ENCODE assay signal across 11 cellular contexts in genomic region chr5:132656774-132657355, GRCh38. TPM values are rescaled to one million over a fixed set of nuclear protein-coding genes. Genes with fewer than 3 reads are reported as not detected.
DNase-seq lines count a peak whose midpoint lies in the region; TF ChIP-seq lines count a peak whose summit lies in the region.
"Had no signal": no experiment of that assay in that cellular context is flagged by ENCODE, and none has a peak within 500 bp of the region (broad histone marks: within the 10 kb centered on the region; RNA-seq: fewer than 3 reads in every experiment).

No MANE protein-coding gene starts in this region.

- TF ChIP-seq CTCF in stomach (IDR thresholded peaks at IDR 0.05) (no peak), WERI-Rb-1 (IDR thresholded peaks at IDR 0.05; ENCODE audit: low read depth, low read length) (no peak), thyroid gland (IDR thresholded peaks at IDR 0.05) (no peak)

- no peak overlapping the region for H4K5ac ChIP-seq in mesendoderm (ENCODE audit: low read length)

- peak overlapping the region; percentile 50 for H3K56ac ChIP-seq in mesendoderm (ENCODE audit: low read length)

- peaks cover 38% of the 10 kb centered on the region for H3K4me1 Mint-ChIP-seq in T-helper 1 cell treated with Interleukin-12 subunit alpha and Interleukin-12 subunit beta and Interleukin-4 antibody, amounts not matched to agents 30 μg/mL and 1 μg/mL, for 36 hours (ENCODE audit: low read depth)
- H3K4me1 Mint-ChIP-seq in activated naive CD8-positive, alpha-beta T cell (ENCODE audit: low read depth) = peaks cover 15% of the 10 kb centered on the region
- peaks cover 4 to 5% of the 10 kb centered on the region in 2 donors for H3K4me1 Mint-ChIP-seq in immature natural killer cell

- no peak overlapping the region for H3K27ac ChIP-seq in mesendoderm (ENCODE audit: low read depth, low read length)
- H3K27ac ChIP-seq in stomach = no peak overlapping the region
- H3K27ac ChIP-seq in WERI-Rb-1 = no peak overlapping the region
- no peak overlapping the region for H3K27ac ChIP-seq in thyroid gland

- no peak overlapping the region for H2BK15ac ChIP-seq in mesendoderm (replicated peaks; ENCODE audit: low read depth)

- peaks cover 6% of the 10 kb centered on the region for H3K27me3 ChIP-seq in mesendoderm (ENCODE audit: insufficient read depth, low read length, poor library complexity)
- peaks cover 3 to 47% (median 25%) of the 10 kb centered on the region in 3 donors for H3K27me3 ChIP-seq in stomach
- H3K27me3 ChIP-seq in WERI-Rb-1 (ENCODE audit: insufficient read depth, low read depth, severe bottlenecking) = no peaks in the 10 kb centered on the region
- H3K27me3 ChIP-seq in thyroid gland = no peaks in the 10 kb centered on the region

- no peaks in the 10 kb centered on the region for H3K79me2 ChIP-seq in mesendoderm (ENCODE audit: control insufficient read depth, insufficient read depth, low read length)

- peaks cover 23% of the 10 kb centered on the region for H3K27me3 Mint-ChIP-seq in T-helper 1 cell treated with Interleukin-12 subunit alpha and Interleukin-12 subunit beta and Interleukin-4 antibody, amounts not matched to agents 30 μg/mL and 1 μg/mL, for 36 hours (ENCODE audit: low read depth)
- peaks cover 20% of the 10 kb centered on the region for H3K27me3 Mint-ChIP-seq in activated naive CD8-positive, alpha-beta T cell
- H3K27me3 Mint-ChIP-seq in immature natural killer cell (ENCODE audit: low read depth in 3 of 3) = peaks cover 20 to 21% (median 21%) of the 10 kb centered on the region in 3 donors

- H2BK120ac ChIP-seq in mesendoderm (ENCODE audit: low read depth, low read length) = no peak overlapping the region

- TF ChIP-seq POLR2A in stomach (IDR thresholded peaks at IDR 0.05) = no peak
- TF ChIP-seq POLR2A in thyroid gland (IDR thresholded peaks at IDR 0.05) = no peak

- H3K36me3 ChIP-seq in mesendoderm (ENCODE audit: control insufficient read depth, insufficient read depth, low read length) (no peaks in the 10 kb centered on the region), stomach (no peaks in the 10 kb centered on the region), WERI-Rb-1 (no peaks in the 10 kb centered on the region), thyroid gland (no peaks in the 10 kb centered on the region)

- no peak for DNase-seq in T-helper 1 cell
- no peak for DNase-seq in mesendoderm
- DNase-seq in stomach = peak; percentile 18
- DNase-seq in WERI-Rb-1 = no peak
- DNase-seq in immature natural killer cell = no peak
- DNase-seq in thyroid gland = no peak
- DNase-seq: 8988T, amniotic stem cell had no signal

- no peaks in the 10 kb centered on the region for H3K79me1 ChIP-seq in mesendoderm (ENCODE audit: low read length)

- H3K4ac ChIP-seq in mesendoderm (ENCODE audit: low read depth, low read length) = no peak overlapping the region

- H3K9me3 Mint-ChIP-seq in T-helper 1 cell treated with Interleukin-12 subunit alpha and Interleukin-12 subunit beta and Interleukin-4 antibody, amounts not matched to agents 30 μg/mL and 1 μg/mL, for 36 hours = no peaks in the 10 kb centered on the region
- H3K9me3 Mint-ChIP-seq in activated naive CD8-positive, alpha-beta T cell (ENCODE audit: low read depth) = no peaks in the 10 kb centered on the region
- no peaks in the 10 kb centered on the region for H3K9me3 Mint-ChIP-seq in immature natural killer cell

- intact Hi-C loops in stomach (cut with DNase I; ENCODE audit: low total_unique reads) (no loop called here), thyroid gland (cut with DNase I) (no loop called here)

- no CpG with 5 or more reads among the region's 12 CpGs for WGBS in mesendoderm (ENCODE audit: extremely low coverage, insufficient coverage, low lambda C conversion rate)
- 77 to 85% (median 80%) methylated on average over 12 of the region's 12 CpGs for WGBS in stomach, 5 donors
- WGBS in thyroid gland, 2 donors = 66 to 74% methylated on average over 10 to 12 of the region's 12 CpGs

- peaks cover 4% of the 10 kb centered on the region for H3K36me3 Mint-ChIP-seq in T-helper 1 cell treated with Interleukin-12 subunit alpha and Interleukin-12 subunit beta and Interleukin-4 antibody, amounts not matched to agents 30 μg/mL and 1 μg/mL, for 36 hours (ENCODE audit: low read depth)
- H3K36me3 Mint-ChIP-seq in activated naive CD8-positive, alpha-beta T cell = no peaks in the 10 kb centered on the region
- H3K36me3 Mint-ChIP-seq in immature natural killer cell = peaks cover 0 to 4% (median 0%) of the 10 kb centered on the region in 3 donors

- TF ChIP-seq EP300 in stomach (IDR thresholded peaks at IDR 0.05) = no peak

- H3K4me1 ChIP-seq in mesendoderm (ENCODE audit: control insufficient read depth, low read depth, low read length) (no peaks in the 10 kb centered on the region), stomach (peaks cover 14 to 15% (median 14%) of the 10 kb centered on the region in 4 donors), thyroid gland (peaks cover 4 to 11% of the 10 kb centered on the region in 2 donors)

- H3K23ac ChIP-seq in mesendoderm (ENCODE audit: low read length) = no peak overlapping the region

- H3K4me3 Mint-ChIP-seq in T-helper 1 cell treated with Interleukin-12 subunit alpha and Interleukin-12 subunit beta and Interleukin-4 antibody, amounts not matched to agents 30 μg/mL and 1 μg/mL, for 36 hours = peak overlapping the region; percentile 67
- peak overlapping the region; percentile 69 for H3K4me3 Mint-ChIP-seq in activated naive CD8-positive, alpha-beta T cell
- peak overlapping the region in 1 of 5 donors; percentile 12 for H3K4me3 Mint-ChIP-seq in immature natural killer cell

- no peak overlapping the region for H4K8ac ChIP-seq in mesendoderm (ENCODE audit: low read depth, low read length)

- H3K27ac Mint-ChIP-seq in T-helper 1 cell treated with Interleukin-12 subunit alpha and Interleukin-12 subunit beta and Interleukin-4 antibody, amounts not matched to agents 30 μg/mL and 1 μg/mL, for 36 hours = peak overlapping the region; percentile 85
- no peak overlapping the region for H3K27ac Mint-ChIP-seq in activated naive CD8-positive, alpha-beta T cell
- H3K27ac Mint-ChIP-seq in immature natural killer cell = peak overlapping the region in 1 of 6 donors; percentile 85

- no peak overlapping the region for H3K9ac ChIP-seq in mesendoderm (ENCODE audit: low read length)

- H3K4me3 ChIP-seq in mesendoderm (ENCODE audit: low read length) (no peak overlapping the region), stomach (peak overlapping the region; percentile 47 to 60 (median 50)), WERI-Rb-1 (ENCODE audit: low read depth, low read length) (no peak overlapping the region), thyroid gland (replicated peaks in 1 of 3) (no peak overlapping the region)

- no peak overlapping the region for H3K18ac ChIP-seq in mesendoderm (ENCODE audit: low read length)

- H3K4me2 ChIP-seq in mesendoderm (ENCODE audit: low read length) = no peak overlapping the region

- H2AK5ac ChIP-seq in mesendoderm (ENCODE audit: low read length) = no peak overlapping the region

- H2BK5ac ChIP-seq in mesendoderm (ENCODE audit: low read length) = no peak overlapping the region

- H3K9me3 ChIP-seq in stomach (no peaks in the 10 kb centered on the region), WERI-Rb-1 (ENCODE audit: severe bottlenecking) (no peaks in the 10 kb centered on the region), thyroid gland (no peaks in the 10 kb centered on the region)

RNA-seq across cellular contexts. Expression of gene IL13, which starts 1.1 kb away (rescaled TPM):
- not detected for polyA plus RNA-seq in mesendoderm (2013, experiment 1 of 2)
- polyA plus RNA-seq in mesendoderm (2013, experiment 2 of 2) = not detected
- under 1 TPM in 1 of 5 donors, not detected in 4; 0.55 TPM for total RNA-seq in stomach
- polyA plus RNA-seq in stomach = not detected
- polyA plus RNA-seq in immature natural killer cell = under 1 TPM in 1 of 3 donors, not detected in 2; 0.28 TPM
- not detected for total RNA-seq in thyroid gland
- total RNA-seq: mucosa of gallbladder had no signal

RNA-seq across cellular contexts. Expression of gene IL4, which starts 16.9 kb away (rescaled TPM):
- polyA plus RNA-seq in mesendoderm (2013, experiment 1 of 2) = not detected
- polyA plus RNA-seq in mesendoderm (2013, experiment 2 of 2) = not detected
- total RNA-seq in stomach (not detected), thyroid gland (not detected)
- polyA plus RNA-seq in stomach (not detected), immature natural killer cell (not detected)
- total RNA-seq: mucosa of gallbladder had no signal

Comparison
In these comparisons a context has a peak if more than half of its experiments do, and no peak if none do; other contexts are left out.
1. H3K4me3 ChIP-seq: peak in stomach (4 of 4); none in mesendoderm (single experiment), WERI-Rb-1 (single experiment) and thyroid gland (0 of 3).